13 cellular contexts compared by ENCODE assay signal in genomic region chr20:57526067-57526884, GRCh38. TPM values are rescaled to one million over a fixed set of nuclear protein-coding genes. Genes with fewer than 3 reads are reported as not detected.
DNase-seq lines count a peak whose midpoint lies in the region; ATAC-seq and TF ChIP-seq lines count a peak whose summit lies in the region.
"Had no signal": no experiment of that assay in that cellular context is flagged by ENCODE, and none has a peak within 500 bp of the region (broad histone marks: within the 10 kb centered on the region; RNA-seq: fewer than 3 reads in every experiment).

No MANE protein-coding gene starts in this region.

- no peaks in the 10 kb centered on the region for H3K4me1 ChIP-seq in NT2/D1 (ENCODE audit: insufficient read depth, insufficient read length)
- H3K4me1 ChIP-seq: adrenal gland, upper lobe of right lung had no signal

- no peaks in the 10 kb centered on the region for H3K36me3 ChIP-seq in GM06990 (ENCODE audit: control insufficient read depth, insufficient read depth, low read length)
- H3K36me3 ChIP-seq in NT2/D1 (ENCODE audit: insufficient read depth, insufficient read length, low read length) = no peaks in the 10 kb centered on the region
- H3K36me3 ChIP-seq: adrenal gland, upper lobe of right lung had no signal

- H3K9me3 ChIP-seq in NT2/D1 (ENCODE audit: insufficient read depth, low read length) = no peaks in the 10 kb centered on the region
- H3K9me3 ChIP-seq: adrenal gland, upper lobe of right lung had no signal

- ATAC-seq in HG02798 (IDR thresholded peaks at IDR 0.05; ENCODE audit: poor library complexity, unreplicated experiment) = no peak
- no peak for ATAC-seq in HG03196 (IDR thresholded peaks at IDR 0.05; ENCODE audit: unreplicated experiment)
- ATAC-seq in GM21786 (IDR thresholded peaks at IDR 0.05; ENCODE audit: unreplicated experiment) = no peak
- ATAC-seq: upper lobe of right lung had no signal

- peak; percentile 15 for DNase-seq in COR-L47 (lab: John Stamatoyannopoulos, UW)
- no peak for DNase-seq in GM06990 (ENCODE audit: extremely low read depth, insufficient read length)
- DNase-seq in NT2/D1 (ENCODE audit: low read depth, low spot score) = peak; percentile 39
- no peak for DNase-seq in epithelial cell of proximal tubule (ENCODE audit: low read depth)
- no peak for DNase-seq in nucleus accumbens (lab: John Stamatoyannopoulos, UW)
- DNase-seq: activated CD4-positive, alpha-beta T cell treated with anti-CD3 and anti-CD28 coated beads for 4 hours; adrenal gland; NCI-H1694; retina; upper lobe of right lung had no signal

- TF ChIP-seq CTCF in GM06990 (IDR thresholded peaks at IDR 0.05; ENCODE audit: insufficient read depth, low read length, poor library complexity, severe bottlenecking) (peak; percentile 57), epithelial cell of proximal tubule (conservative IDR thresholded peaks at IDR 0.05; ENCODE audit: low read depth, low read length) (peak; percentile 34)

- H3K9ac ChIP-seq in NT2/D1 (ENCODE audit: insufficient read length, low read depth) = no peak overlapping the region

- no peaks in the 10 kb centered on the region for H3K27me3 ChIP-seq in GM06990 (replicated peaks; ENCODE audit: control insufficient read depth, insufficient read depth, low read length)
- no peaks in the 10 kb centered on the region for H3K27me3 ChIP-seq in NT2/D1 (ENCODE audit: insufficient read depth, insufficient read length)
- H3K27me3 ChIP-seq: adrenal gland, upper lobe of right lung had no signal

- H3K4me3 ChIP-seq in GM06990 (replicated peaks; ENCODE audit: low read depth, low read length) (no peak overlapping the region), NT2/D1 (ENCODE audit: insufficient read length, low read depth) (no peak overlapping the region), epithelial cell of proximal tubule (ENCODE audit: low read depth, low read length) (no peak overlapping the region)
- H3K4me3 ChIP-seq: adrenal gland, upper lobe of right lung had no signal

RNA-seq across cellular contexts. Expression of gene CTCFL, which starts 1.3 kb away (rescaled TPM):
- 0.07 and 0.12 TPM in 2 replicates for total RNA-seq in epithelial cell of proximal tubule
- total RNA-seq: upper lobe of right lung had no signal

RNA-seq across cellular contexts. Expression of gene PCK1, which starts 34.6 kb away (rescaled TPM):
- not detected in 2 replicates for total RNA-seq in epithelial cell of proximal tubule

Comparison
In these comparisons a context has a peak if more than half of its experiments do, and no peak if none do; other contexts are left out.
1. DNase-seq: peak in COR-L47 (single experiment) and NT2/D1 (single experiment); none in GM06990 (single experiment), epithelial cell of proximal tubule (single experiment) and nucleus accumbens (0 of 56).